ENCODE assay signal across 10 cellular contexts in the genomic region with DNA sequence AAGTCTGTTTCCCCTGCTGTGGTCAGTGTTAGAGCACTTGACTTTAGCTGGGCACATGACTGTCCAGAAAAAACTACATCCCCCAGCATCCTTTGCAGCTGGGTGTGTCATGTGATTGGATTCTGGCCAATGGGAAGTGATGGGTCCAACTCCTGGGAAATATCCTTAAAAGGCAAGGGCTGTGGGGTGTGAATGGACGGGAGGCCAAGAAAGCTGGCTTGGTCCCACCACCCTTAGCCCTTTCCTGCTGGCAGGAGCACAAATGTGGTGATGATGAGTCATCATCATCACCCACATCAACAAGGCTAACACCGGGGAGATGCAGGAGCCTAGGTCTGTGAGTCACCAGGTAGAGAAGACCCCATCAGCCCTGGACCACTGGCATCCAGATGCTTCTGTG.
DNase-seq lines count a peak whose midpoint lies in the region; ATAC-seq, FAIRE-seq and TF ChIP-seq lines count a peak whose summit lies in the region.
"Had no signal": no experiment of that assay in that cellular context is flagged by ENCODE, and none has a peak within 500 bp of the region (broad histone marks: within the 10 kb centered on the region; RNA-seq: fewer than 3 reads in every experiment).

No MANE protein-coding gene starts in this region.

- CTCF ChIA-PET in CD8-positive, alpha-beta T cell (lab: Charles Lee), result no interaction called here

- H2AFZ ChIP-seq in GM23338, result no peak overlapping the region
- no peak overlapping the region for H2AFZ ChIP-seq in fibroblast of lung (ENCODE audit: low read length)

- DNase-seq in GM23338 (ENCODE audit: low spot score), result peak; percentile 82
- peak; percentile 97 for DNase-seq in RCC 7860 (ENCODE audit: low spot score)
- DNase-seq in fibroblast of lung (ENCODE audit: low read depth in 2 of 2), result peak; percentile 96 to 98
- DNase-seq in osteocyte (ENCODE audit: extremely low spot score, unreplicated experiment), result no peak
- no peak for DNase-seq in T-helper 1 cell
- DNase-seq in CD8-positive, alpha-beta T cell, result no peak
- DNase-seq: activated CD4-positive, alpha-beta T cell treated with anti-CD3 and anti-CD28 coated beads, Interleukin-2, amount 50 U/mL, for 1 hour had no signal

- H3K4me3 ChIP-seq in GM23338, result no peak overlapping the region
- H3K4me3 ChIP-seq in fibroblast of lung (replicated peaks in 1 of 4; ENCODE audit: control extremely low read depth in 1 of 4, insufficient read depth in 1 of 4, low read depth in 3 of 4, low read length in 4 of 4), result no peak overlapping the region
- no peak overlapping the region for H3K4me3 ChIP-seq in CD8-positive, alpha-beta T cell (ENCODE audit: low read depth, low read length)

- no peak overlapping the region for H3K4me2 ChIP-seq in GM23338
- H3K4me2 ChIP-seq in fibroblast of lung (ENCODE audit: extremely low read depth, insufficient read depth, low read length), result no peak overlapping the region

- H3K27ac Mint-ChIP-seq in GM23338 (0 out of 2 replicates have a peak overlapping the region, but pooled peaks have one; percentile 8), osteocyte (ENCODE audit: unreplicated experiment) (peak overlapping the region; percentile 76)
- H3K27ac Mint-ChIP-seq in CD8-positive, alpha-beta T cell, result no peak overlapping the region
- H3K27ac Mint-ChIP-seq: IgD-negative memory B cell had no signal

- no peaks in the 10 kb centered on the region for H3F3A ChIP-seq in GM23338 (replicated peaks; ENCODE audit: low read depth)

- TF ChIP-seq CTCF in GM23338 (conservative IDR thresholded peaks at IDR 0.05; ENCODE audit: low read depth in 2 of 2), result no peak
- no peak for TF ChIP-seq CTCF in fibroblast of lung (conservative IDR thresholded peaks at IDR 0.05 in 1 of 2, IDR thresholded peaks at IDR 0.05 in 1 of 2; ENCODE audit: low read depth in 1 of 2, low read length in 2 of 2)
- no peak for TF ChIP-seq CTCF in osteocyte (IDR thresholded peaks at IDR 0.05)
- TF ChIP-seq CTCF in CD8-positive, alpha-beta T cell (IDR thresholded peaks at IDR 0.05), result no peak

- H3K9me3 Mint-ChIP-seq in GM23338 (peaks cover 10% of the 10 kb centered on the region), osteocyte (ENCODE audit: unreplicated experiment) (no peaks in the 10 kb centered on the region)
- H3K9me3 Mint-ChIP-seq in CD8-positive, alpha-beta T cell, result no peaks in the 10 kb centered on the region

- H3K36me3 ChIP-seq in GM23338 (ENCODE audit: insufficient read depth) (no peaks in the 10 kb centered on the region), fibroblast of lung (ENCODE audit: control insufficient read depth, insufficient read depth, low read length) (no peaks in the 10 kb centered on the region)
- H3K36me3 ChIP-seq in CD8-positive, alpha-beta T cell (ENCODE audit: insufficient read depth, low read length), result no peaks in the 10 kb centered on the region

- H3K9ac ChIP-seq in fibroblast of lung (ENCODE audit: insufficient read depth, low read length), result no peak overlapping the region

- peaks cover 2% of the 10 kb centered on the region; the same call in 2 of the 3 replicates for H3K4me1 Mint-ChIP-seq in GM23338
- peaks cover 13% of the 10 kb centered on the region for H3K4me1 Mint-ChIP-seq in osteocyte (ENCODE audit: unreplicated experiment)
- H3K4me1 Mint-ChIP-seq in CD8-positive, alpha-beta T cell (ENCODE audit: low read depth), result no peaks in the 10 kb centered on the region
- H3K4me1 Mint-ChIP-seq: IgD-negative memory B cell had no signal

- no peaks in the 10 kb centered on the region for H4K20me1 ChIP-seq in GM23338 (replicated peaks; ENCODE audit: insufficient read depth)
- H4K20me1 ChIP-seq in fibroblast of lung (ENCODE audit: control insufficient read depth, extremely low read depth, insufficient read depth, low read length), result no peaks in the 10 kb centered on the region

- H3K4me3 Mint-ChIP-seq in GM23338 (no peak overlapping the region), osteocyte (ENCODE audit: unreplicated experiment) (no peak overlapping the region)
- no peak overlapping the region for H3K4me3 Mint-ChIP-seq in CD8-positive, alpha-beta T cell
- H3K4me3 Mint-ChIP-seq: IgD-negative memory B cell had no signal

- H3K27ac ChIP-seq in GM23338 (ENCODE audit: low read depth) (no peak overlapping the region), fibroblast of lung (ENCODE audit: insufficient read depth, low read length) (no peak overlapping the region)
- H3K27ac ChIP-seq in CD8-positive, alpha-beta T cell (ENCODE audit: low read depth, low read length), result no peak overlapping the region

- H3K9me3 ChIP-seq in fibroblast of lung (ENCODE audit: control insufficient read depth, insufficient read depth, low read depth, low read length), result no peaks in the 10 kb centered on the region
- no peaks in the 10 kb centered on the region for H3K9me3 ChIP-seq in CD8-positive, alpha-beta T cell (ENCODE audit: low read length)

- H3K79me2 ChIP-seq in GM23338 (replicated peaks; ENCODE audit: insufficient read depth) (no peaks in the 10 kb centered on the region), fibroblast of lung (ENCODE audit: control insufficient read depth, insufficient read depth, low read length) (no peaks in the 10 kb centered on the region)

- no peaks in the 10 kb centered on the region for H3K4me1 ChIP-seq in GM23338 (ENCODE audit: insufficient read depth)
- no peaks in the 10 kb centered on the region for H3K4me1 ChIP-seq in fibroblast of lung (ENCODE audit: control insufficient read depth, extremely low read depth, insufficient read depth, low read length)
- no peaks in the 10 kb centered on the region for H3K4me1 ChIP-seq in CD8-positive, alpha-beta T cell (ENCODE audit: insufficient read depth, low read length)

- H3K36me3 Mint-ChIP-seq in GM23338 (ENCODE audit: low read depth) (no peaks in the 10 kb centered on the region), osteocyte (ENCODE audit: unreplicated experiment) (no peaks in the 10 kb centered on the region)
- H3K36me3 Mint-ChIP-seq in CD8-positive, alpha-beta T cell, result no peaks in the 10 kb centered on the region

- peaks cover 1% of the 10 kb centered on the region for H3K27me3 Mint-ChIP-seq in GM23338 (ENCODE audit: insufficient read depth, low read depth, poor library complexity)
- H3K27me3 Mint-ChIP-seq in osteocyte (ENCODE audit: unreplicated experiment), result peaks cover 7% of the 10 kb centered on the region
- peaks cover 5% of the 10 kb centered on the region for H3K27me3 Mint-ChIP-seq in CD8-positive, alpha-beta T cell (ENCODE audit: low read depth)

- H3K27me3 ChIP-seq in GM23338 (ENCODE audit: insufficient read depth) (no peaks in the 10 kb centered on the region), fibroblast of lung (ENCODE audit: control insufficient read depth, insufficient read depth, low read length) (no peaks in the 10 kb centered on the region)
- H3K27me3 ChIP-seq in CD8-positive, alpha-beta T cell (ENCODE audit: insufficient read depth, low read length), result no peaks in the 10 kb centered on the region

- ATAC-seq in GM23338 (peak; percentile 96), GM21367 (IDR thresholded peaks at IDR 0.05; ENCODE audit: unreplicated experiment) (no peak), GM19452 (IDR thresholded peaks at IDR 0.05; ENCODE audit: unreplicated experiment) (no peak)
- no peak for ATAC-seq in CD8-positive, alpha-beta T cell

- peak; percentile 91 for FAIRE-seq in RCC 7860 (lab: Jason Lieb, UNC)

- H3K9me2 ChIP-seq in GM23338 (ENCODE audit: insufficient read depth), result 0 out of 2 replicates have a peak, but pooled peaks cover 3% of the 10 kb centered on the region

- POLR2A ChIA-PET in CD8-positive, alpha-beta T cell (lab: Charles Lee), result no interaction called here

- intact Hi-C loops in CD8-positive, alpha-beta T cell (cut with DNase I, micrococcal nuclease), result no loop called here

TF ChIP-seq in GM23338, 12 proteins besides CTCF, POLR2A, EP300 and RAD21:
- TF ChIP-seq EZH2 (IDR thresholded peaks at IDR 0.05; ENCODE audit: low read depth, unreplicated experiment) (no peak), JUNB (IDR thresholded peaks at IDR 0.05; ENCODE audit: unreplicated experiment) (no peak), ZNF114 (CRISPR knock-in tag; IDR thresholded peaks at IDR 0.05) (no peak), EZH2phosphoT487 (IDR thresholded peaks at IDR 0.05; ENCODE audit: unreplicated experiment) (no peak), NANOG (IDR thresholded peaks at IDR 0.05; ENCODE audit: borderline replicate concordance) (no peak)
- TF ChIP-seq, protein P1, sequence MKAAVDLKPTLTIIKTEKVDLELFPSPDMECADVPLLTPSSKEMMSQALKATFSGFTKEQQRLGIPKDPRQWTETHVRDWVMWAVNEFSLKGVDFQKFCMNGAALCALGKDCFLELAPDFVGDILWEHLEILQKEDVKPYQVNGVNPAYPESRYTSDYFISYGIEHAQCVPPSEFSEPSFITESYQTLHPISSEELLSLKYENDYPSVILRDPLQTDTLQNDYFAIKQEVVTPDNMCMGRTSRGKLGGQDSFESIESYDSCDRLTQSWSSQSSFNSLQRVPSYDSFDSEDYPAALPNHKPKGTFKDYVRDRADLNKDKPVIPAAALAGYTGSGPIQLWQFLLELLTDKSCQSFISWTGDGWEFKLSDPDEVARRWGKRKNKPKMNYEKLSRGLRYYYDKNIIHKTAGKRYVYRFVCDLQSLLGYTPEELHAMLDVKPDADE (IDR thresholded peaks at IDR 0.05), result peak; percentile 63; the same call in 1 of the 2 replicates

Comparison
In these comparisons a context has a peak if more than half of its experiments do, and no peak if none do; other contexts are left out.
1. DNase-seq: peak in GM23338 (single experiment), RCC 7860 (single experiment) and fibroblast of lung (2 of 2); none in osteocyte (single experiment), T-helper 1 cell (0 of 5) and CD8-positive, alpha-beta T cell (0 of 7).